In genomic region chr12:48997719-48998496, GRCh38 we compare ENCODE assay signal across 8 cellular contexts. TPM values are rescaled to one million over a fixed set of nuclear protein-coding genes. Genes with fewer than 3 reads are reported as not detected.
DNase-seq lines count a peak whose midpoint lies in the region; ATAC-seq, FAIRE-seq and TF ChIP-seq lines count a peak whose summit lies in the region.

No MANE protein-coding gene starts in this region.

- dilution Hi-C loops in keratinocyte (cut with MboI; ENCODE audit: extremely low pct_ligation_motif_present, low sequenced_read_pairs) = no loop called here

- H3K9me3 ChIP-seq in keratinocyte (ENCODE audit: control insufficient read depth, low read depth, low read length) (no peaks in the 10 kb centered on the region), subcutaneous abdominal adipose tissue (ENCODE audit: control insufficient read depth in 5 of 5, low read length in 5 of 5) (no peaks in the 10 kb centered on the region)

- ATAC-seq in HG03521 (IDR thresholded peaks at IDR 0.05; ENCODE audit: unreplicated experiment) = peak; percentile 37
- no peak for ATAC-seq in GM18519 (IDR thresholded peaks at IDR 0.05; ENCODE audit: low FRiP score, unreplicated experiment)

- H3K4me3 Mint-ChIP-seq in activated naive CD4-positive, alpha-beta T cell treated with anti-CD3 and anti-CD28 coated beads, Interleukin-2, amount 50 U/mL, for 24 hours = peak overlapping the region; percentile 67

- no peak overlapping the region for H3K27ac Mint-ChIP-seq in activated naive CD4-positive, alpha-beta T cell treated with anti-CD3 and anti-CD28 coated beads, Interleukin-2, amount 50 U/mL, for 24 hours

- H3K27me3 ChIP-seq in keratinocyte (ENCODE audit: control insufficient read depth, extremely low read depth, insufficient read depth, low read length) = peaks cover 24% of the 10 kb centered on the region
- H3K27me3 ChIP-seq in subcutaneous abdominal adipose tissue (ENCODE audit: control insufficient read depth in 5 of 5, insufficient read depth in 4 of 5, low read length in 5 of 5) = peaks cover 25 to 57% (median 33%) of the 10 kb centered on the region in 5 donors

- DNase-seq in stimulated activated CD4-positive, alpha-beta T cell treated with anti-CD3 and anti-CD28 coated beads, Interleukin-12 subunit alpha, Interleukin-12 subunit beta, amount 100 ng/mL, for 4 hours = peak; percentile 23
- DNase-seq in stimulated activated CD4-positive, alpha-beta T cell treated with anti-CD3 and anti-CD28 coated beads, Interleukin-4, amount 100 ng/mL, for 4 hours = no peak
- DNase-seq in keratinocyte (ENCODE audit: low read depth, low spot score) = no peak
- no peak for DNase-seq in NCI-H446 (lab: John Stamatoyannopoulos, UW)

- no peak overlapping the region for H3K9ac ChIP-seq in keratinocyte (ENCODE audit: control insufficient read depth, extremely low read depth, insufficient read depth, low read length)
- H3K9ac ChIP-seq in subcutaneous abdominal adipose tissue (ENCODE audit: low read length in 5 of 5) = peak overlapping the region in 2 of 5 donors; percentile 43 to 48

- peak overlapping the region; percentile 68 for H3K4me2 ChIP-seq in keratinocyte (ENCODE audit: control insufficient read depth, extremely low read depth, insufficient read depth, low read depth, low read length)

- peaks cover 16% of the 10 kb centered on the region for H3K36me3 Mint-ChIP-seq in activated naive CD4-positive, alpha-beta T cell treated with anti-CD3 and anti-CD28 coated beads, Interleukin-2, amount 50 U/mL, for 24 hours

- peak overlapping the region; percentile 19 to 34 (median 27) for H3K4me3 ChIP-seq in keratinocyte (ENCODE audit: control insufficient read depth in 2 of 3, extremely low read depth in 1 of 3, insufficient read depth in 2 of 3, low read depth in 1 of 3, low read length in 3 of 3)
- H3K4me3 ChIP-seq in subcutaneous abdominal adipose tissue (ENCODE audit: low read depth in 1 of 5, low read length in 5 of 5) = peak overlapping the region in 4 of 5 donors; percentile 38 to 65 (median 51)

- peaks cover 45% of the 10 kb centered on the region for H3K27me3 Mint-ChIP-seq in activated naive CD4-positive, alpha-beta T cell treated with anti-CD3 and anti-CD28 coated beads, Interleukin-2, amount 50 U/mL, for 24 hours

- no peaks in the 10 kb centered on the region for H4K20me1 ChIP-seq in keratinocyte (ENCODE audit: control insufficient read depth, extremely low read depth, insufficient read depth, low read length)

- H3K9me1 ChIP-seq in keratinocyte (ENCODE audit: control insufficient read depth, extremely low read depth, insufficient read depth, low read length) = no peaks in the 10 kb centered on the region

- TF ChIP-seq CTCF in keratinocyte (optimal IDR thresholded peaks at IDR 0.05 in 1 of 3, IDR thresholded peaks at IDR 0.05 in 1 of 3, conservative IDR thresholded peaks at IDR 0.05 in 1 of 3; ENCODE audit: extremely low read depth in 1 of 3, insufficient read depth in 2 of 3, low read length in 3 of 3) = no peak

- H2AFZ ChIP-seq in keratinocyte (ENCODE audit: control insufficient read depth, low read length) = peak overlapping the region; percentile 5

- H3K36me3 ChIP-seq in keratinocyte (ENCODE audit: control insufficient read depth in 2 of 2, extremely low read depth in 1 of 2, insufficient read depth in 2 of 2, low read length in 2 of 2) = peaks cover 15 to 21% of the 10 kb centered on the region in 2 experiments
- peaks cover 0 to 28% (median 23%) of the 10 kb centered on the region in 5 donors for H3K36me3 ChIP-seq in subcutaneous abdominal adipose tissue (ENCODE audit: control insufficient read depth in 5 of 5, insufficient read depth in 5 of 5, low read length in 5 of 5)

- H3K27ac ChIP-seq in keratinocyte (ENCODE audit: control insufficient read depth, insufficient read depth, low read length) (no peak overlapping the region), subcutaneous abdominal adipose tissue (ENCODE audit: low read depth, low read length) (no peak overlapping the region)

- peaks cover 38% of the 10 kb centered on the region for H3K4me1 Mint-ChIP-seq in activated naive CD4-positive, alpha-beta T cell treated with anti-CD3 and anti-CD28 coated beads, Interleukin-2, amount 50 U/mL, for 24 hours

- H3K4me1 ChIP-seq in keratinocyte (ENCODE audit: control insufficient read depth, extremely low read depth, insufficient read depth, low read length) (peaks cover 14% of the 10 kb centered on the region), subcutaneous abdominal adipose tissue (ENCODE audit: control insufficient read depth in 5 of 5, insufficient read depth in 5 of 5, low read length in 5 of 5) (peaks cover 2 to 44% (median 39%) of the 10 kb centered on the region in 5 donors)

- no peaks in the 10 kb centered on the region for H3K9me3 Mint-ChIP-seq in activated naive CD4-positive, alpha-beta T cell treated with anti-CD3 and anti-CD28 coated beads, Interleukin-2, amount 50 U/mL, for 24 hours

- FAIRE-seq in keratinocyte (lab: Jason Lieb, UNC) = no peak

- no peaks in the 10 kb centered on the region for H3K79me2 ChIP-seq in keratinocyte (ENCODE audit: control insufficient read depth, insufficient read depth, low read length)

RNA-seq across cellular contexts. Expression of gene DDN, which starts 1.3 kb away (rescaled TPM):
- 0.09 to 0.17 TPM (median 0.10 TPM) in 3 replicates for polyA plus RNA-seq in keratinocyte
- polyA plus RNA-seq in keratinocyte (2011; ENCODE audit: low read depth) = not detected
- polyA plus RNA-seq in keratinocyte (2011; cell fraction: cytosol; rRNA removed) = not detected in 2 replicates
- polyA plus RNA-seq in keratinocyte (2011; cell fraction: nucleus; rRNA removed) = 0.24 and 0.39 TPM in 2 replicates
- 0.08 and 0.13 TPM in 2 replicates for polyA plus RNA-seq in keratinocyte (2012; ENCODE audit: low replicate concordance)
- polyA minus RNA-seq in keratinocyte = 0.06 TPM in 1 of 3 replicates, not detected in the others
- not detected for polyA minus RNA-seq in keratinocyte (2011; cell fraction: cytosol; rRNA and poly(A)+ RNA removed)
- 0.21 TPM in 1 of 2 replicates, not detected in the other for polyA minus RNA-seq in keratinocyte (2011; cell fraction: nucleus; rRNA and poly(A)+ RNA removed)

RNA-seq across cellular contexts. Expression of gene WNT1, which starts 19.8 kb away (rescaled TPM):
- polyA plus RNA-seq in keratinocyte = not detected in 3 replicates
- polyA plus RNA-seq in keratinocyte (2011; ENCODE audit: low read depth) = not detected
- not detected in 2 replicates for polyA plus RNA-seq in keratinocyte (2011; cell fraction: cytosol; rRNA removed)
- not detected in 2 replicates for polyA plus RNA-seq in keratinocyte (2011; cell fraction: nucleus; rRNA removed)
- polyA plus RNA-seq in keratinocyte (2012; ENCODE audit: low replicate concordance) = not detected in 2 replicates
- polyA minus RNA-seq in keratinocyte = not detected in 3 replicates
- not detected for polyA minus RNA-seq in keratinocyte (2011; cell fraction: cytosol; rRNA and poly(A)+ RNA removed)
- not detected in 2 replicates for polyA minus RNA-seq in keratinocyte (2011; cell fraction: nucleus; rRNA and poly(A)+ RNA removed)

RNA-seq across cellular contexts. Expression of gene PRKAG1, which starts 20.7 kb away (rescaled TPM):
- polyA plus RNA-seq in keratinocyte = 105 to 125 TPM (median 123 TPM) in 3 replicates
- polyA plus RNA-seq in keratinocyte (2011; ENCODE audit: low read depth) = 20.0 TPM
- polyA plus RNA-seq in keratinocyte (2011; cell fraction: cytosol; rRNA removed) = 88.8 and 167 TPM in 2 replicates
- 91.6 and 94.3 TPM in 2 replicates for polyA plus RNA-seq in keratinocyte (2011; cell fraction: nucleus; rRNA removed)
- 66.5 and 73.0 TPM in 2 replicates for polyA plus RNA-seq in keratinocyte (2012; ENCODE audit: low replicate concordance)
- 30.5 to 67.9 TPM (median 65.9 TPM) in 3 replicates for polyA minus RNA-seq in keratinocyte
- 27.0 TPM for polyA minus RNA-seq in keratinocyte (2011; cell fraction: cytosol; rRNA and poly(A)+ RNA removed)
- polyA minus RNA-seq in keratinocyte (2011; cell fraction: nucleus; rRNA and poly(A)+ RNA removed) = 20.6 and 31.8 TPM in 2 replicates

RNA-seq across cellular contexts. Expression of gene WNT10B, which starts 26.4 kb away (rescaled TPM):
- polyA plus RNA-seq in keratinocyte = 0.09 to 0.24 TPM (median 0.22 TPM) in 3 replicates
- polyA plus RNA-seq in keratinocyte (2011; ENCODE audit: low read depth) = not detected
- 0.13 and 0.16 TPM in 2 replicates for polyA plus RNA-seq in keratinocyte (2011; cell fraction: cytosol; rRNA removed)
- polyA plus RNA-seq in keratinocyte (2011; cell fraction: nucleus; rRNA removed) = 0.41 and 0.46 TPM in 2 replicates
- 0.17 and 0.39 TPM in 2 replicates for polyA plus RNA-seq in keratinocyte (2012; ENCODE audit: low replicate concordance)
- polyA minus RNA-seq in keratinocyte = 0.13 TPM in 1 of 3 replicates, not detected in the others
- not detected for polyA minus RNA-seq in keratinocyte (2011; cell fraction: cytosol; rRNA and poly(A)+ RNA removed)
- polyA minus RNA-seq in keratinocyte (2011; cell fraction: nucleus; rRNA and poly(A)+ RNA removed) = 0.31 TPM in 1 of 2 replicates, not detected in the other

RNA-seq across cellular contexts. Expression of gene ARF3, which starts 40.6 kb away (rescaled TPM):
- polyA plus RNA-seq in keratinocyte = 236 to 253 TPM (median 250 TPM) in 3 replicates
- 62.2 TPM for polyA plus RNA-seq in keratinocyte (2011; ENCODE audit: low read depth)
- polyA plus RNA-seq in keratinocyte (2011; cell fraction: cytosol; rRNA removed) = 324 and 334 TPM in 2 replicates
- polyA plus RNA-seq in keratinocyte (2011; cell fraction: nucleus; rRNA removed) = 324 and 330 TPM in 2 replicates
- 84.4 and 202 TPM in 2 replicates for polyA plus RNA-seq in keratinocyte (2012; ENCODE audit: low replicate concordance)
- 192 to 243 TPM (median 216 TPM) in 3 replicates for polyA minus RNA-seq in keratinocyte
- 84.0 TPM for polyA minus RNA-seq in keratinocyte (2011; cell fraction: cytosol; rRNA and poly(A)+ RNA removed)
- polyA minus RNA-seq in keratinocyte (2011; cell fraction: nucleus; rRNA and poly(A)+ RNA removed) = 47.5 and 79.6 TPM in 2 replicates
